ENCODE assay signal across 9 cellular contexts in genomic region chr9:99433555-99433954, GRCh38.
A peak's percentile ranks its signal among the peaks of the same experiment; 100 is the strongest.
DNase-seq lines count a peak whose midpoint lies in the region; ATAC-seq and TF ChIP-seq lines count a peak whose summit lies in the region.
"Had no signal": no experiment of that assay in that cellular context is flagged by ENCODE, and none has a peak within 500 bp of the region (broad histone marks: within the 10 kb centered on the region; RNA-seq: fewer than 3 reads in every experiment).

No MANE protein-coding gene starts in this region.

- no peak for TF ChIP-seq CTCF in right atrium auricular region (IDR thresholded peaks at IDR 0.05)

- intact Hi-C loops in posterior cingulate gyrus (cut with DNase I), result no loop called here

- H3K4me1 ChIP-seq in right atrium auricular region, result peaks cover 0 to 10% of the 10 kb centered on the region in 2 donors

- no peaks in the 10 kb centered on the region for H3K27me3 ChIP-seq in right atrium auricular region

- no peaks in the 10 kb centered on the region for H3K9me3 ChIP-seq in right atrium auricular region

- ATAC-seq in GM18511 (IDR thresholded peaks at IDR 0.05; ENCODE audit: unreplicated experiment) (peak; percentile 100), HG02588 (IDR thresholded peaks at IDR 0.05; ENCODE audit: unreplicated experiment) (peak; percentile 98)

- no peak overlapping the region for H3K4me3 ChIP-seq in right atrium auricular region

- no peaks in the 10 kb centered on the region for H3K36me3 ChIP-seq in right atrium auricular region

- peak overlapping the region in 1 of 2 donors; percentile 20 for H3K27ac ChIP-seq in right atrium auricular region
- H3K27ac ChIP-seq: VCaP had no signal

- DNase-seq in NCI-H226 (peak; percentile 77), right atrium auricular region (ENCODE audit: low spot score) (peak; percentile 62), NCI-H187 treated with DMSO at 0.1 percent for 48 hours (lab: John Stamatoyannopoulos, UW) (no peak), posterior cingulate gyrus (no peak)
- peak; percentile 18 for DNase-seq in activated T-cell treated with anti-CD3 and anti-CD28 coated beads, Interleukin-2, amount 50 U/mL, for 1 hour
- DNase-seq in stimulated activated CD4-positive, alpha-beta T cell treated with anti-CD3 and anti-CD28 coated beads, Interleukin-4, amount 100 ng/mL, for 48 hours (ENCODE audit: low read depth in 2 of 2), result peak; percentile 18 to 21

Comparison
In these comparisons a context has a peak if more than half of its experiments do, and no peak if none do; other contexts are left out.
1. DNase-seq: peak in NCI-H226 (single experiment), activated T-cell treated with anti-CD3 and anti-CD28 coated beads, Interleukin-2, amount 50 U/mL, for 1 hour (single experiment), right atrium auricular region (single experiment) and stimulated activated CD4-positive, alpha-beta T cell treated with anti-CD3 and anti-CD28 coated beads, Interleukin-4, amount 100 ng/mL, for 48 hours (2 of 2); none in NCI-H187 treated with DMSO at 0.1 percent for 48 hours (single experiment) and posterior cingulate gyrus (0 of 10).